ENCODE assay signal across 26 cellular contexts in the genomic region with DNA sequence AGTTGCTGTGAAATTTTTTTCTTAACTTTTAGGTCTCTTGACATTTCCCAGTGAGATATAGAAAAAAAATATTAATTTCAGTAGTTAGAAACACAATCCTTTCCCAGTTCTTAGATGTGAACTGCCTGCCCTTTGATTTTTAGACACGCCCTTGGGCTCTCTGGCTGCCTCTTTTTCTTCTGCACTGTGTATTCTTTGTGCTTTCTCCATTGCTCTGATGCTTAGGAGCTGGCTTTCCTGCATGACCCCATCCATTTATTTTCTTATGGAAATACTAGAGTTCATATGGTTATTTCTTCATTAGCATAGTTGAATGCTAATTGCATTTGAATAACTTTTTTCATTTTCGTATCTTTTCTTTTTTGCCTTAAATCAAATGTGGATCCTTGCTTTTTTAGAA.
"Had no signal": no experiment of that assay in that cellular context is flagged by ENCODE, and none has a peak within 500 bp of the region (broad histone marks: within the 10 kb centered on the region; RNA-seq: fewer than 3 reads in every experiment).

No MANE protein-coding gene starts in this region.

- H3K4me3 ChIP-seq: neural progenitor cell, ovary, psoas muscle, right lobe of liver, sigmoid colon, stomach, tibial artery, transverse colon, upper lobe of right lung, uterus had no signal

- H3K4me1 Mint-ChIP-seq: natural killer cell; nephron; stimulated activated effector memory CD8-positive, alpha-beta T cell treated with anti-CD3 and anti-CD28 coated beads, Interleukin-12 subunit alpha, Interleukin-12 subunit beta, amount 100 ng/mL, for 72 hours; stimulated activated naive B cell treated with anti-CD40 and anti-IgM and Interleukin-4, amounts not matched to agents 10 μg/mL and 1 μg/mL and 100 μg/mL, for 72 hours had no signal

- H2AFZ ChIP-seq: neural progenitor cell, parathyroid adenoma had no signal

- H3K27me3 Mint-ChIP-seq: progenitor cell of endocrine pancreas; stimulated activated naive B cell treated with anti-CD40 and anti-IgM and Interleukin-4, amounts not matched to agents 10 μg/mL and 1 μg/mL and 100 μg/mL, for 72 hours; stimulated activated naive CD8-positive, alpha-beta T cell treated with anti-CD3 and anti-CD28 coated beads, Interleukin-15, Interleukin-2, amounts not matched to agents 100 ng/mL and 50 ng/mL, for 24 hours; type B pancreatic cell had no signal

- H3K9ac ChIP-seq: neural progenitor cell, parathyroid adenoma had no signal

- H3K27ac Mint-ChIP-seq: natural killer cell; nephron; neural progenitor cell; progenitor cell of endocrine pancreas; stimulated activated effector memory CD8-positive, alpha-beta T cell treated with anti-CD3 and anti-CD28 coated beads, Interleukin-12 subunit alpha, Interleukin-12 subunit beta, amount 100 ng/mL, for 72 hours; stimulated activated naive B cell treated with anti-CD40 and anti-IgM and Interleukin-4, amounts not matched to agents 10 μg/mL and 1 μg/mL and 100 μg/mL, for 72 hours; stimulated activated naive CD8-positive, alpha-beta T cell treated with anti-CD3 and anti-CD28 coated beads, Interleukin-15, Interleukin-2, amounts not matched to agents 100 ng/mL and 50 ng/mL, for 24 hours; type B pancreatic cell had no signal

- H3K9me3 Mint-ChIP-seq: nephron, type B pancreatic cell had no signal

- H3K36me3 Mint-ChIP-seq: natural killer cell; neural progenitor cell; stimulated activated effector memory CD8-positive, alpha-beta T cell treated with anti-CD3 and anti-CD28 coated beads, Interleukin-12 subunit alpha, Interleukin-12 subunit beta, amount 100 ng/mL, for 72 hours; stimulated activated naive B cell treated with anti-CD40 and anti-IgM and Interleukin-4, amounts not matched to agents 10 μg/mL and 1 μg/mL and 100 μg/mL, for 72 hours; type B pancreatic cell had no signal

- H3K4me3 Mint-ChIP-seq: natural killer cell; nephron; neural progenitor cell; stimulated activated effector memory CD8-positive, alpha-beta T cell treated with anti-CD3 and anti-CD28 coated beads, Interleukin-12 subunit alpha, Interleukin-12 subunit beta, amount 100 ng/mL, for 72 hours; stimulated activated naive B cell treated with anti-CD40 and anti-IgM and Interleukin-4, amounts not matched to agents 10 μg/mL and 1 μg/mL and 100 μg/mL, for 72 hours; stimulated activated naive CD8-positive, alpha-beta T cell treated with anti-CD3 and anti-CD28 coated beads, Interleukin-15, Interleukin-2, amounts not matched to agents 100 ng/mL and 50 ng/mL, for 24 hours; type B pancreatic cell had no signal

- H3K79me2 ChIP-seq: parathyroid adenoma had no signal

- H3K27ac ChIP-seq: neural progenitor cell, ovary, parathyroid adenoma, psoas muscle, right lobe of liver, sigmoid colon, stomach, tibial artery, transverse colon, upper lobe of right lung, uterus had no signal

- H3K9me3 ChIP-seq: ovary, psoas muscle, right lobe of liver, sigmoid colon, stomach, tibial artery, transverse colon, upper lobe of right lung, uterus had no signal

- DNase-seq: natural killer cell; occipital lobe; ovary; psoas muscle; right cardiac atrium; right lobe of liver; sigmoid colon; small intestine; stimulated activated CD4-positive, alpha-beta T cell treated with anti-CD3 and anti-CD28 coated beads, Interleukin-15, amount 100 ng/mL, for 24 hours; stimulated activated CD4-positive, alpha-beta T cell treated with anti-CD3 and anti-CD28 coated beads, Interleukin-2, amount 100 ng/mL, for 24 hours; stimulated activated CD4-positive, alpha-beta T cell treated with anti-CD3 and anti-CD28 coated beads, Interleukin-2, amount 100 ng/mL, for 48 hours; stimulated activated CD4-positive, alpha-beta T cell treated with anti-CD3 and anti-CD28 coated beads, Interleukin-4, amount 100 ng/mL, for 24 hours; stimulated activated naive B cell treated with anti-CD40 and anti-IgM and Interleukin-4, amounts not matched to agents 10 μg/mL and 1 μg/mL and 100 μg/mL, for 72 hours; stimulated activated naive CD4-positive, alpha-beta T cell treated with Interleukin-2 at 50 U/mL for 16 hours; stomach; tibial artery; transverse colon; upper lobe of right lung; uterus had no signal

- FAIRE-seq: small intestine had no signal

- H3K27me3 ChIP-seq: neural progenitor cell, ovary, right lobe of liver, sigmoid colon, stomach, tibial artery, transverse colon, upper lobe of right lung, uterus had no signal

- H3K36me3 ChIP-seq: neural progenitor cell, ovary, right lobe of liver, sigmoid colon, stomach, tibial artery, transverse colon, upper lobe of right lung, uterus had no signal

- H3K4me1 ChIP-seq: parathyroid adenoma, psoas muscle, right lobe of liver, sigmoid colon, stomach, tibial artery, transverse colon, upper lobe of right lung, uterus had no signal

- H3K4me2 ChIP-seq: neural progenitor cell had no signal
